In the genomic region with DNA sequence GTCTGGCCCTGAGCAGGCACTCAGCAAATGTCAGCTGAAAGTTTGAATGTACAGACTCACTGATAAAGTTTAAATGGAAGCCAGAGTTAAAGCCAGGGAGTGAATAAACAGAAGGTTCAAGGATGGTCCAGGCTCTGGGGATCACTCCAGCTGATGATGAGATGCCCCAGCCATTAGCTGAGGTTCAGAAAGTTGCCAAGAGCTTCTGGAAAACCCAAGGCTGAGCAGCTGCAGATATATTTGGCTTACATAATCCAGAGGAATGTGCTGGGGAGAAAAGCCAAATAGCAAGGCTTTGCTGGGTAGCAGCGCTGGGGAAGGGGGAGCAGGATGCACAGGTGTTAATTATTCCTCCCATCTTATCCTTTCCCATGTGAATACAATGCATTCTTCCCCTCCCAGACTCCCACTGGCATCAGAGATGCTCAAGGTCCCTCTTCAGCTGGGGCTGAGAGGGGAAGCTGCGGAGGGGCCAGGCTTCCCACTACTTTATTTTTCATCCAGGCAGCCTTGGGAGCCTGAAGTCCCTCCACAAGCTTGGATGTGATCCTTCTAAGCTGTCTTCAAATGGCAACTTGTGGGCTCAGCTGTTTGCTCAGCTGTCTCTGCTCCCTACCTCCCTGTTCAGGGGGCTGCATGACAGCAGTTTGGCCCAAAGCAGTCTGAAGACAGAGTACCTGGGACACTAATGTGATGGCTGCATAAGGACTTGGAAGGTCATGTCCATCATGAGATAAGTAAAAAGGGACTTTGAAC, we compare ENCODE assay signal across 1 cellular context.
TF ChIP-seq lines count a peak whose summit lies in the region.

No MANE protein-coding gene starts in this region.

TF ChIP-seq in H1, 55 proteins besides CTCF, POLR2A, EP300 and RAD21 (continued from another document):
- TF ChIP-seq SIX5 (IDR thresholded peaks at IDR 0.05; ENCODE audit: low read depth, low read length) (no peak), CBX5 (IDR thresholded peaks at IDR 0.05; ENCODE audit: low read depth, low read length) (no peak), CBX8 (IDR thresholded peaks at IDR 0.05; ENCODE audit: borderline replicate concordance, low read depth, low read length) (no peak), SP4 (IDR thresholded peaks at IDR 0.05; ENCODE audit: low read length) (no peak)
